ENCODE assay signal across 8 cellular contexts in the genomic region with DNA sequence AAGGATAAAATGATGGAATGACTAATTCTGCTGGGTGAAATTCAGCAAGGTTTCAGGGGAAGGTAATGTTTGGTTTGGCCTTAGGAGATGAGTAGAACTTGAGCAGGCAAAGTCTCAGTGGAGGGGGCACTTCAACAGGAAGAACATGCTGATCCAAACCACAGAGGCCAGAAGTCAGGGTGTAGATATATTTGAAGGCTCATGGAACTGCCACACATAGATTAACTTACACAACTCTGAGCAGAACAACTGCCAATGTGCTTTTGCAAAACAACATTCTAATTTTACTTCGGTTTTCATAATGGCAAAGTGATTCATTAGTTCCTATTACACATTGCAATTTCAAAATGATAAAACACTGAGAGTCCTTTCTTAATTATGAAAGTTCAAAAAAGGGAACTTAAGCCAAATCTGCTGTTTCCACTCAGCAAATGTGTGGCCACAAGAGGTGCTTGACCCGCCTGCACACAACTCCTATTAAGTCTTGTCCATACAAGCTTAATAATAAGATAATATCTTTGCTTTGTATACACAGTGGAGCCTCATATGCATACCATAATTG.
DNase-seq lines count a peak whose midpoint lies in the region; ATAC-seq and TF ChIP-seq lines count a peak whose summit lies in the region.

No MANE protein-coding gene starts in this region.

- H3K4me3 ChIP-seq in BJ (ENCODE audit: low read depth, low read length), result no peak overlapping the region
- no peak overlapping the region for H3K4me3 ChIP-seq in Karpas-422 (ENCODE audit: low read length)
- no peak overlapping the region for H3K4me3 ChIP-seq in epithelial cell of esophagus (ENCODE audit: low read length)
- no peak overlapping the region for H3K4me3 ChIP-seq in OCI-LY7 (ENCODE audit: low read depth, low read length, poor library complexity, severe bottlenecking)

- H3K79me2 ChIP-seq in Karpas-422 (ENCODE audit: low read length) (no peaks in the 10 kb centered on the region), OCI-LY7 (ENCODE audit: insufficient read depth, low read depth, low read length) (no peaks in the 10 kb centered on the region)

- CTCF ChIA-PET in BJ (lab: Yijun Ruan, JAX), result interaction anchor here (1.0 to 1.2 kb wide), 2 partner anchors 32 to 122 kb away, joined by 3 read pairs; no protein-coding TSS in a partner anchor
- CTCF ChIA-PET in OCI-LY7 (lab: Charles Lee; ENCODE audit: unreplicated experiment), result no interaction called here

- H3K9me3 ChIP-seq in Karpas-422 (ENCODE audit: low read length), result no peaks in the 10 kb centered on the region
- H3K9me3 ChIP-seq in OCI-LY7 (ENCODE audit: low read length), result no peaks in the 10 kb centered on the region

- H3K4me1 ChIP-seq in Karpas-422 (ENCODE audit: low read length) (peaks cover 11% of the 10 kb centered on the region), OCI-LY7 (ENCODE audit: insufficient read depth, low read length, poor library complexity, severe bottlenecking) (no peaks in the 10 kb centered on the region)

- ATAC-seq in GM21367 (IDR thresholded peaks at IDR 0.05; ENCODE audit: unreplicated experiment) (peak; percentile 73), HG02571 (IDR thresholded peaks at IDR 0.05; ENCODE audit: unreplicated experiment) (no peak)

- no TSS peak for BruUV-seq in OCI-LY7 (replicated peaks; lab: Mats Ljungman, UMichigan)

- TF ChIP-seq CTCF in BJ (IDR thresholded peaks at IDR 0.05; ENCODE audit: insufficient read depth, low read depth, low read length) (no peak), epithelial cell of esophagus (IDR thresholded peaks at IDR 0.05; ENCODE audit: insufficient read depth, low read depth, low read length, missing control alignments) (no peak), OCI-LY7 (conservative IDR thresholded peaks at IDR 0.05; ENCODE audit: low read length) (no peak)

- H3K4me2 ChIP-seq in Karpas-422 (ENCODE audit: low read depth, low read length, poor library complexity, severe bottlenecking) (no peak overlapping the region), OCI-LY7 (ENCODE audit: low read length) (no peak overlapping the region)

- H3K27me3 ChIP-seq in BJ (ENCODE audit: control insufficient read depth, insufficient read depth, low read length) (no peaks in the 10 kb centered on the region), Karpas-422 (ENCODE audit: low read length) (no peaks in the 10 kb centered on the region)

- H4K20me1 ChIP-seq in Karpas-422 (ENCODE audit: insufficient read depth, low read depth, low read length), result no peaks in the 10 kb centered on the region
- H4K20me1 ChIP-seq in OCI-LY7 (ENCODE audit: insufficient read depth, low read length), result no peaks in the 10 kb centered on the region

- H3K9me2 ChIP-seq in Karpas-422 (replicated peaks; ENCODE audit: insufficient read depth, low read length), result 0 out of 2 replicates have a peak, but pooled peaks cover 4% of the 10 kb centered on the region
- no peaks in the 10 kb centered on the region for H3K9me2 ChIP-seq in OCI-LY7 (ENCODE audit: insufficient read depth, low read length)

- DNase-seq in BJ (ENCODE audit: low read depth), result peak; percentile 37
- peak; percentile 51 for DNase-seq in Karpas-422
- DNase-seq in epithelial cell of esophagus (ENCODE audit: low read depth), result peak; percentile 93
- DNase-seq in activated CD4-positive, alpha-beta T cell treated with anti-CD3 and anti-CD28 coated beads for 4 hours, result no peak
- no peak for DNase-seq in NCI-H2107 (lab: John Stamatoyannopoulos, UW)
- no peak for DNase-seq in OCI-LY7 (ENCODE audit: low spot score)

- no peak overlapping the region for H3K9ac ChIP-seq in Karpas-422 (ENCODE audit: low read length)

- POLR2A ChIA-PET in BJ (lab: Charles Lee), result no interaction called here
- POLR2A ChIA-PET in OCI-LY7 (lab: Charles Lee), result interaction anchor here (0.6 kb wide), 2 partner anchors 42 to 298 kb away, joined by 3 to 4 read pairs; no protein-coding TSS in a partner anchor

- H2AFZ ChIP-seq in Karpas-422 (ENCODE audit: low read length), result no peak overlapping the region
- H2AFZ ChIP-seq in OCI-LY7 (ENCODE audit: low read length), result no peak overlapping the region

- H3K27ac ChIP-seq in Karpas-422 (ENCODE audit: low read length), result no peak overlapping the region
- H3K27ac ChIP-seq in OCI-LY7 (ENCODE audit: low read depth, low read length, poor library complexity, severe bottlenecking), result no peak overlapping the region

- intact Hi-C loops in OCI-LY7 (cut with micrococcal nuclease; ENCODE audit: unreplicated experiment), result no loop called here

- H3K36me3 ChIP-seq in BJ (ENCODE audit: control insufficient read depth, insufficient read depth, low read length), result no peaks in the 10 kb centered on the region
- no peaks in the 10 kb centered on the region for H3K36me3 ChIP-seq in Karpas-422 (ENCODE audit: insufficient read depth, low read length)
- no peaks in the 10 kb centered on the region for H3K36me3 ChIP-seq in OCI-LY7 (ENCODE audit: insufficient read depth, low read length)

Comparison
In these comparisons a context has a peak if more than half of its experiments do, and no peak if none do; other contexts are left out.
1. DNase-seq: peak in BJ (single experiment), Karpas-422 (single experiment) and epithelial cell of esophagus (single experiment); none in activated CD4-positive, alpha-beta T cell treated with anti-CD3 and anti-CD28 coated beads for 4 hours (0 of 2), NCI-H2107 (single experiment) and OCI-LY7 (single experiment).